In the genomic region with DNA sequence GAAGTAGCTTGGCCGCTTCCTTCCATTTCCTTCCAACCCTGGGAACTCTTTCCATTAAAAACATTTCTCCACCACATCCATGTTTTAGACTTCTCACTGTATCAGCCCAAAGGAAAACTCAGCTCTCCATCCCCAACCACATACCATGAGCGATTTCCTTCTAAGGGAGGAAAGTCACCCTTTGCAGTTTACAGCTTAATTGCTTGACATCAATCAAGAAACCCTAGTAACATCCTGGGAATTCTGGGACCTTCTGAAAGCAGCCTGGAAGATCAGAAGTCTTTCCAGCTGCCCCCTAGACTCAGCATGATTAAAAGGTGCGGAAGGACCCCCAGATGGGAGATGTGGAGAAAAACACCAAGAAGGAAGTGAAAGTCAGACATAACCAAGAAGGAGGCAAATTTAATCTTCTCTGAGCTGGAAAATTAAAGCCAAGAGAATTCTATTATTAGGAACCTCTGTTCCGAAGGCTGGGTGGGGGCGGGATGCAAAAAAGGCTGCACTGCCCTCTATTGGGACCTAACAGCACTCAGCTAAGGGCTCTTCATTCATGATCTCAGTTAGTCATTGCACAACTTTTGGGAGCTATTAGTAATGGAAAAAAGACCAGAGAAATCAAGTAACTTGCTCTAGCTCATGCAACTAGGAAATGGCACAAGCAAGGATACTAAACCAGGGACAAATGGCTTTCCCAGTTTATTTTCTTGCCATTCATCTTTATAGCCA, we compare ENCODE assay signal across 8 cellular contexts.
DNase-seq lines count a peak whose midpoint lies in the region; ATAC-seq and TF ChIP-seq lines count a peak whose summit lies in the region.

No MANE protein-coding gene starts in this region.

- no peak overlapping the region for H3K27ac ChIP-seq in naive thymus-derived CD4-positive, alpha-beta T cell (ENCODE audit: low read depth, low read length)

- no peak overlapping the region for H3K4me3 Mint-ChIP-seq in naive thymus-derived CD4-positive, alpha-beta T cell

- peaks cover 0 to under 1% (median 0%) of the 10 kb centered on the region in 5 donors for H3K36me3 Mint-ChIP-seq in naive thymus-derived CD4-positive, alpha-beta T cell

- H3K4me1 ChIP-seq in naive thymus-derived CD4-positive, alpha-beta T cell (ENCODE audit: control insufficient read depth in 2 of 2, insufficient read depth in 2 of 2, low read length in 2 of 2): peaks cover 0 to 20% of the 10 kb centered on the region in 2 donors

- POLR2A ChIA-PET in naive thymus-derived CD4-positive, alpha-beta T cell (lab: Charles Lee): interaction anchor here (0.6 to 1.4 kb wide), 2 partner anchors 13 to 68 kb away, joined by 3 to 5 read pairs; no protein-coding TSS in a partner anchor

- no peaks in the 10 kb centered on the region for H3K9me3 Mint-ChIP-seq in naive thymus-derived CD4-positive, alpha-beta T cell

- intact Hi-C loops in naive thymus-derived CD4-positive, alpha-beta T cell (cut with micrococcal nuclease): loop anchor here (1.0 to 10.0 kb wide), 8 partner anchors 26 to 506 kb away; a partner anchor contains a TSS

- H3K27ac Mint-ChIP-seq in naive thymus-derived CD4-positive, alpha-beta T cell: no peak overlapping the region

- DNase-seq in AG20443 (ENCODE audit: low spot score): peak; percentile 92
- DNase-seq in GM20000 (ENCODE audit: low spot score): peak; percentile 20
- DNase-seq in OCI-M1 (lab: John Stamatoyannopoulos, UW): peak; percentile 80
- peak; percentile 36 for DNase-seq in epithelial cell of proximal tubule (ENCODE audit: low read depth)
- DNase-seq in naive thymus-derived CD4-positive, alpha-beta T cell: peak in 1 of 9 donors; percentile 20
- DNase-seq in SK-N-DZ (ENCODE audit: low spot score): no peak
- no peak for DNase-seq in activated gamma-delta T cell (lab: John Stamatoyannopoulos, UW)

- H3K27me3 ChIP-seq in naive thymus-derived CD4-positive, alpha-beta T cell (ENCODE audit: control insufficient read depth in 2 of 2, insufficient read depth in 2 of 2, low read length in 2 of 2): no peaks in the 10 kb centered on the region

- no peaks in the 10 kb centered on the region for H3K9me3 ChIP-seq in naive thymus-derived CD4-positive, alpha-beta T cell (ENCODE audit: control insufficient read depth in 2 of 3, low read length in 3 of 3)

- H3K4me3 ChIP-seq in epithelial cell of proximal tubule (ENCODE audit: low read depth, low read length): no peak overlapping the region
- no peak overlapping the region for H3K4me3 ChIP-seq in naive thymus-derived CD4-positive, alpha-beta T cell (ENCODE audit: low read length)

- TF ChIP-seq CTCF in GM20000 (IDR thresholded peaks at IDR 0.05; ENCODE audit: extremely low read depth, missing control alignments) (peak; percentile 20), epithelial cell of proximal tubule (conservative IDR thresholded peaks at IDR 0.05; ENCODE audit: low read depth, low read length) (peak; percentile 75)

- H3K27me3 Mint-ChIP-seq in naive thymus-derived CD4-positive, alpha-beta T cell: peaks cover 0 to 6% (median 3%) of the 10 kb centered on the region in 5 donors

- H3K4me1 Mint-ChIP-seq in naive thymus-derived CD4-positive, alpha-beta T cell: peaks cover 18 to 67% (median 28%) of the 10 kb centered on the region in 7 donors

- ATAC-seq in naive thymus-derived CD4-positive, alpha-beta T cell: peak; percentile 67
- no peak for ATAC-seq in HG03469 (IDR thresholded peaks at IDR 0.05; ENCODE audit: unreplicated experiment)

- no peaks in the 10 kb centered on the region for H3K36me3 ChIP-seq in naive thymus-derived CD4-positive, alpha-beta T cell (ENCODE audit: control insufficient read depth in 2 of 3, insufficient read depth in 3 of 3, low read length in 3 of 3)

- CTCF ChIA-PET in naive thymus-derived CD4-positive, alpha-beta T cell (lab: Charles Lee): interaction anchor here (0.5 to 6.8 kb wide), 27 partner anchors 13 to 572 kb away, joined by 3 to 63 read pairs (median 4); no protein-coding TSS in a partner anchor

Comparison
In these comparisons a context has a peak if more than half of its experiments do, and no peak if none do; other contexts are left out.
1. DNase-seq: peak in AG20443 (single experiment), GM20000 (single experiment), OCI-M1 (single experiment) and epithelial cell of proximal tubule (single experiment); none in SK-N-DZ (single experiment) and activated gamma-delta T cell (single experiment).